Comparison of ENCODE assay signal across 27 cellular contexts in the genomic region with DNA sequence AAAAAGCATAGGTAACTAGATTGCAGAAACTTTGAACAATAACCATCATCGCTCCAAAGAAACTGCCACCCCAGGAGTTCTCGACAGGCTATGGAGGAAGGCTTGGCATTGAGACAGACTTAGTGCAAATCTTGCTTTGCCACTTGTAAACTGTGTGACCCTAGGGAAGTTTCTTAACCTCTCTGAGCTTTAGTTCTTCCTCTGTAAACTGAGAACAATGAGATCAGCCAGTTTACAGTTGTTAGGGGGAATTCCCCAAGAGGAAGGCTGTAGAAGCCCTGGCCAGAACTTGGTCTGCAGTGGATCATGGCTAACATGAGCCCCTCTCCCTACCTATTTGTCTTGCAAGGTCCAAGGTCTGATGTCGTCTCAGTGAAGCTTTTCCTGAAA.
"Had no signal": no experiment of that assay in that cellular context is flagged by ENCODE, and none has a peak within 500 bp of the region (broad histone marks: within the 10 kb centered on the region; RNA-seq: fewer than 3 reads in every experiment).

No MANE protein-coding gene starts in this region.

- H3K27me3 ChIP-seq: ascending aorta, body of pancreas, Peyer's patch, SJCRH30 had no signal

- H3K4me2 ChIP-seq: SK-N-SH had no signal

- H3K4me3 ChIP-seq: ascending aorta, body of pancreas, Peyer's patch, SJCRH30 had no signal

- H3K36me3 Mint-ChIP-seq: activated naive CD4-positive, alpha-beta T cell treated with anti-CD3 and anti-CD28 coated beads, Interleukin-2, amount 50 U/mL, for 24 hours had no signal

- H3K4me1 Mint-ChIP-seq: activated naive CD4-positive, alpha-beta T cell treated with anti-CD3 and anti-CD28 coated beads, Interleukin-2, amount 50 U/mL, for 24 hours had no signal

- H3K27ac ChIP-seq: ascending aorta, body of pancreas, Peyer's patch, RWPE1, SJCRH30 had no signal

- H3K4me3 Mint-ChIP-seq: activated CD8-positive, alpha-beta T cell treated with anti-CD3 and anti-CD28 coated beads for 36 hours; activated naive CD4-positive, alpha-beta T cell treated with anti-CD3 and anti-CD28 coated beads, Interleukin-2, amount 50 U/mL, for 24 hours; central memory CD8-positive, alpha-beta T cell; T-helper 2 cell treated with Interferon-gamma antibody and Interleukin-4, amounts not matched to agents 5 μg/mL and 100 μg/mL, for 36 hours had no signal

- H3K27me3 Mint-ChIP-seq: activated CD8-positive, alpha-beta T cell treated with anti-CD3 and anti-CD28 coated beads for 36 hours; activated naive CD4-positive, alpha-beta T cell treated with anti-CD3 and anti-CD28 coated beads, Interleukin-2, amount 50 U/mL, for 24 hours had no signal

- H3K9me3 Mint-ChIP-seq: activated CD8-positive, alpha-beta T cell treated with anti-CD3 and anti-CD28 coated beads for 36 hours; activated naive CD4-positive, alpha-beta T cell treated with anti-CD3 and anti-CD28 coated beads, Interleukin-2, amount 50 U/mL, for 24 hours; central memory CD8-positive, alpha-beta T cell; T-helper 2 cell treated with Interferon-gamma antibody and Interleukin-4, amounts not matched to agents 5 μg/mL and 100 μg/mL, for 36 hours had no signal

- H3K9me3 ChIP-seq: ascending aorta, body of pancreas, Peyer's patch, SJCRH30, SK-N-SH had no signal

- H3K9ac ChIP-seq: SK-N-SH had no signal

- ATAC-seq: activated CD4-positive, CD25-positive, alpha-beta regulatory T cell treated with anti-CD3 and anti-CD28 coated beads, Interleukin-2, amount 50 U/mL, for 24 hours; activated CD8-positive, alpha-beta T cell treated with anti-CD3 and anti-CD28 coated beads for 36 hours; body of pancreas had no signal

- H3K27ac Mint-ChIP-seq: activated CD8-positive, alpha-beta T cell treated with anti-CD3 and anti-CD28 coated beads for 36 hours; activated naive CD4-positive, alpha-beta T cell treated with anti-CD3 and anti-CD28 coated beads, Interleukin-2, amount 50 U/mL, for 24 hours; T-helper 2 cell treated with Interferon-gamma antibody and Interleukin-4, amounts not matched to agents 5 μg/mL and 100 μg/mL, for 36 hours had no signal

- H3K36me3 ChIP-seq: ascending aorta, Peyer's patch, SJCRH30 had no signal

- DNase-seq: activated CD4-positive, alpha-beta T cell treated with anti-CD3 and anti-CD28 coated beads for 4 hours; activated CD8-positive, alpha-beta memory T cell treated with anti-CD3 and anti-CD28 coated beads, Interleukin-2, amount 50 U/mL, for 48 hours; activated CD8-positive, alpha-beta T cell treated with anti-CD3 and anti-CD28 coated beads for 36 hours; activated effector memory CD4-positive, alpha-beta T cell treated with Interleukin-2 at 50 U/mL for 16 hours; activated naive CD4-positive, alpha-beta T cell; activated T-cell treated with anti-CD3 and anti-CD28 coated beads, Interleukin-2, amount 50 U/mL, for 1 hour; amniotic stem cell; body of pancreas; MM.1S; NCI-H1105; NCI-H1436; NCI-H1694 treated with DMSO at 0.1 percent for 48 hours; NCI-H2029 treated with DMSO at 0.1 percent for 48 hours; NCI-H510A treated with DMSO at 0.1 percent for 48 hours; NCI-H69; NK-92 treated with Interleukin-12 subunit alpha and Interleukin-12 subunit beta, amount 100 ng/mL, for 24 hours; Peyer's patch; Right ventricle myocardium superior; SK-N-SH; SW 1271 had no signal

- H3K4me1 ChIP-seq: ascending aorta had no signal
